ENCODE assay signal across 11 cellular contexts in genomic region chr3:186365202-186365974, GRCh38. TPM values are rescaled to one million over a fixed set of nuclear protein-coding genes. Genes with fewer than 3 reads are reported as not detected.
DNase-seq lines count a peak whose midpoint lies in the region; ATAC-seq, FAIRE-seq and TF ChIP-seq lines count a peak whose summit lies in the region.
"Had no signal": no experiment of that assay in that cellular context is flagged by ENCODE, and none has a peak within 500 bp of the region (broad histone marks: within the 10 kb centered on the region; RNA-seq: fewer than 3 reads in every experiment).

No MANE protein-coding gene starts in this region.

- DNase-seq in AML-193 (lab: John Stamatoyannopoulos, UW) (peak; percentile 100), NCI-H446 (lab: John Stamatoyannopoulos, UW) (peak; percentile 74 to 89), bronchial epithelial cell (ENCODE audit: low read depth) (no peak), hypothalamus (lab: John Stamatoyannopoulos, UW) (peak in 27 of 51 donors; percentile 3 to 83 (median 34)), T-helper 1 cell (no peak), mesenteric fat pad (ENCODE audit: low spot score) (no peak), HPDE6-E6E7 (ENCODE audit: extremely low spot score) (no peak)
- DNase-seq: GOT3; stimulated activated naive B cell treated with anti-CD40 and anti-IgM and Interleukin-4, amounts not matched to agents 10 μg/mL and 1 μg/mL and 100 μg/mL, for 72 hours had no signal

- no peak for ATAC-seq in HG02970 (IDR thresholded peaks at IDR 0.05; ENCODE audit: low FRiP score, unreplicated experiment)
- ATAC-seq: stimulated activated naive B cell treated with anti-CD40 and anti-IgM and Interleukin-4, amounts not matched to agents 10 μg/mL and 1 μg/mL and 100 μg/mL, for 72 hours had no signal

- H3K36me3 ChIP-seq in bronchial epithelial cell (ENCODE audit: control insufficient read depth, insufficient read depth, low read length): no peaks in the 10 kb centered on the region

- no peak for TF ChIP-seq CTCF in bronchial epithelial cell (IDR thresholded peaks at IDR 0.05; ENCODE audit: insufficient read depth, low read length, severe bottlenecking)

- H3K27me3 ChIP-seq in bronchial epithelial cell (ENCODE audit: control insufficient read depth, insufficient read depth, low read length): peaks cover 38% of the 10 kb centered on the region

- peak; percentile 36 for FAIRE-seq in bronchial epithelial cell (lab: Jason Lieb, UNC)

- no peak overlapping the region for H3K4me3 ChIP-seq in bronchial epithelial cell (ENCODE audit: low read depth, low read length)

RNA-seq across cellular contexts. Expression of gene DGKG, which starts 3.4 kb away (rescaled TPM):
- total RNA-seq in bronchial epithelial cell (not detected in 2 replicates), mesenteric fat pad (1.7 TPM)
- total RNA-seq: T-helper 2 cell treated with Interferon-gamma antibody and Interleukin-4, amounts not matched to agents 100 ng/mL and 5 ng/mL, for 36 hours had no signal

Comparison
In these comparisons a context has a peak if more than half of its experiments do, and no peak if none do; other contexts are left out.
1. DNase-seq: peak in AML-193 (2 of 2), NCI-H446 (2 of 2) and hypothalamus (27 of 51); none in bronchial epithelial cell (single experiment), T-helper 1 cell (0 of 5), mesenteric fat pad (single experiment) and HPDE6-E6E7 (single experiment).